Comparison of ENCODE assay signal across 40 cellular contexts in genomic region chr12:96988919-96989318, GRCh38.
"Had no signal": no experiment of that assay in that cellular context is flagged by ENCODE, and none has a peak within 500 bp of the region (broad histone marks: within the 10 kb centered on the region; RNA-seq: fewer than 3 reads in every experiment).

No MANE protein-coding gene starts in this region.

- ATAC-seq: activated CD8-positive, alpha-beta memory T cell treated with anti-CD3 and anti-CD28 coated beads, Interleukin-2, amount 10 ng/mL, durations not matched to agents 7 days and 5 days; activated T-cell treated with anti-CD3 and anti-CD28 coated beads, Interleukin-2, amount 50 U/mL, for 72 hours; activated T-helper 17 cell treated with anti-CD3 and anti-CD28 coated beads, Interleukin-2, amount 50 U/mL, for 72 hours; Right ventricle myocardium inferior had no signal

- H3K27ac ChIP-seq: cardiac muscle cell, PC-9, RWPE1, VCaP had no signal

- DNase-seq: activated B cell treated with CpG ODN at 0.5 μM for 24 hours; activated CD4-positive, alpha-beta memory T cell treated with anti-CD3 and anti-CD28 coated beads, Interleukin-2, amount 10 ng/mL, durations not matched to agents 7 days and 5 days; activated CD4-positive, alpha-beta T cell treated with anti-CD3 and anti-CD28 coated beads for 4 hours; activated CD4-positive, CD25-positive, alpha-beta regulatory T cell treated with anti-CD3 and anti-CD28 coated beads, Interleukin-2, amount 50 U/mL, for 72 hours; activated CD8-positive, alpha-beta memory T cell treated with anti-CD3 and anti-CD28 coated beads for 24 hours; activated CD8-positive, alpha-beta memory T cell treated with anti-CD3 and anti-CD28 coated beads, Interleukin-2, amount 10 ng/mL, durations not matched to agents 7 days and 5 days; activated CD8-positive, alpha-beta memory T cell treated with anti-CD3 and anti-CD28 coated beads, Interleukin-2, amount 50 U/mL, for 48 hours; activated effector memory CD4-positive, alpha-beta T cell treated with anti-CD3 and anti-CD28 coated beads, Interleukin-2, amount 50 U/mL, for 16 hours; activated naive CD4-positive, alpha-beta T cell; activated naive CD4-positive, alpha-beta T cell treated with anti-CD3 and anti-CD28 coated beads, Interleukin-2, amount 50 U/mL, for 16 hours; activated naive CD8-positive, alpha-beta T cell treated with anti-CD3 and anti-CD28 coated beads for 36 hours; activated T-cell treated with anti-CD3 and anti-CD28 coated beads, Interleukin-2, amount 50 U/mL, for 72 hours; amniotic stem cell; aorta; Kasumi-1; KG1; MG63; NCI-H1048; NCI-H1105 treated with DMSO at 0.1 percent for 48 hours; NCI-H1436 treated with DMSO at 0.1 percent for 48 hours; NCI-H187 treated with DMSO at 0.1 percent for 48 hours; NCI-H2081; NCI-H2171 treated with DMSO at 0.1 percent for 48 hours; NCI-H2227 treated with DMSO at 0.1 percent for 48 hours; NCI-H446; NCI-H524; NCI-H69; NCI-H82; NK-92 treated with Interleukin-12 subunit alpha and Interleukin-12 subunit beta, amount 100 ng/mL, for 24 hours; PC-9; SIG-M5; SW 1271; T-helper 1 cell; T-helper 2 cell; T-helper 9 cell had no signal
